In genomic region chr2:181117176-181117925, GRCh38 we compare ENCODE assay signal across 15 cellular contexts.
"Had no signal": no experiment of that assay in that cellular context is flagged by ENCODE, and none has a peak within 500 bp of the region (broad histone marks: within the 10 kb centered on the region; RNA-seq: fewer than 3 reads in every experiment).

No MANE protein-coding gene starts in this region.

- H3K9me3 ChIP-seq: body of pancreas, lower lobe of right lung, ovary, upper lobe of right lung had no signal

- DNase-seq: activated CD4-positive, alpha-beta T cell treated with anti-CD3 and anti-CD28 coated beads, Interleukin-2, amount 50 U/mL, for 1 hour; activated CD4-positive, CD25-positive, alpha-beta regulatory T cell; activated CD8-positive, alpha-beta memory T cell treated with anti-CD3 and anti-CD28 coated beads for 24 hours; activated gamma-delta T cell treated with Interleukin-2 at 50 U/mL for 16 hours; amniotic stem cell; body of pancreas; effector CD8-positive, alpha-beta T cell; left colon; lower lobe of right lung; midbrain; ovary; stimulated activated naive CD8-positive, alpha-beta T cell treated with anti-CD3 and anti-CD28 coated beads, Interleukin-15, amount 100 ng/mL, for 72 hours; upper lobe of right lung had no signal

- H3K27me3 ChIP-seq: body of pancreas, ovary, upper lobe of right lung had no signal

- H3K27me3 Mint-ChIP-seq: activated naive CD8-positive, alpha-beta T cell; stimulated activated naive CD8-positive, alpha-beta T cell treated with anti-CD3 and anti-CD28 coated beads, Interleukin-15, amount 100 ng/mL, for 72 hours had no signal

- H3K4me3 Mint-ChIP-seq: activated naive CD8-positive, alpha-beta T cell; stimulated activated naive CD8-positive, alpha-beta T cell treated with anti-CD3 and anti-CD28 coated beads, Interleukin-15, amount 100 ng/mL, for 72 hours had no signal

- ATAC-seq: body of pancreas; left colon; lower lobe of right lung; sciatic nerve; stimulated activated naive CD8-positive, alpha-beta T cell treated with anti-CD3 and anti-CD28 coated beads, Interleukin-15, amount 100 ng/mL, for 72 hours; upper lobe of right lung had no signal

- H3K4me1 ChIP-seq: body of pancreas, lower lobe of right lung, upper lobe of right lung had no signal

- H3K36me3 ChIP-seq: lower lobe of right lung, ovary, upper lobe of right lung had no signal

- H3K9me3 Mint-ChIP-seq: stimulated activated naive CD8-positive, alpha-beta T cell treated with anti-CD3 and anti-CD28 coated beads, Interleukin-15, amount 100 ng/mL, for 72 hours had no signal

- H3K27ac ChIP-seq: body of pancreas, lower lobe of right lung, ovary, upper lobe of right lung had no signal

- H3K27ac Mint-ChIP-seq: activated naive CD8-positive, alpha-beta T cell; stimulated activated naive CD8-positive, alpha-beta T cell treated with anti-CD3 and anti-CD28 coated beads, Interleukin-15, amount 100 ng/mL, for 72 hours had no signal

- H3K4me3 ChIP-seq: body of pancreas, lower lobe of right lung, ovary, upper lobe of right lung had no signal
